24 cellular contexts compared by ENCODE assay signal in genomic region chr5:61570767-61571166, GRCh38.
"Had no signal": no experiment of that assay in that cellular context is flagged by ENCODE, and none has a peak within 500 bp of the region (broad histone marks: within the 10 kb centered on the region; RNA-seq: fewer than 3 reads in every experiment).

No MANE protein-coding gene starts in this region.

- H3K4me1 ChIP-seq: colonic mucosa, esophagus muscularis mucosa, esophagus squamous epithelium, gastrocnemius medialis, gastroesophageal sphincter had no signal

- DNase-seq: colonic mucosa; cortex of kidney; dermis blood vessel endothelial cell; dorsolateral prefrontal cortex; effector CD4-positive, alpha-beta T cell; effector CD8-positive, alpha-beta T cell; effector memory CD4-positive, alpha-beta T cell; effector memory CD8-positive, alpha-beta T cell; endodermal cell; erythroblast; esophagus squamous epithelium; foreskin fibroblast; foreskin keratinocyte; foreskin melanocyte; gastrocnemius medialis; head of caudate nucleus; heart left ventricle; heart right ventricle had no signal

- H3K9me3 ChIP-seq: colonic mucosa, esophagus muscularis mucosa, esophagus squamous epithelium, gastrocnemius medialis, gastroesophageal sphincter, heart left ventricle, heart right ventricle had no signal

- H3K9me3 Mint-ChIP-seq: dendritic cell treated with granulocyte-macrophage colony-stimulating factor and Interleukin-4, amounts not matched to agents 40 ng/mL and 50 ng/mL, for 4 days; effector memory CD8-positive, alpha-beta T cell; endodermal cell had no signal

- H3K36me3 ChIP-seq: colonic mucosa, esophagus muscularis mucosa, esophagus squamous epithelium, gastrocnemius medialis, gastroesophageal sphincter, heart left ventricle, heart right ventricle had no signal

- H3K27me3 Mint-ChIP-seq: dendritic cell treated with granulocyte-macrophage colony-stimulating factor and Interleukin-4, amounts not matched to agents 40 ng/mL and 50 ng/mL, for 4 days had no signal

- H3K4me3 Mint-ChIP-seq: dendritic cell treated with granulocyte-macrophage colony-stimulating factor and Interleukin-4, amounts not matched to agents 40 ng/mL and 50 ng/mL, for 4 days; effector memory CD8-positive, alpha-beta T cell; endodermal cell had no signal

- H3K4me3 ChIP-seq: colonic mucosa, coronary artery, dorsolateral prefrontal cortex, esophagus muscularis mucosa, esophagus squamous epithelium, gastrocnemius medialis, gastroesophageal sphincter, heart left ventricle, heart right ventricle had no signal

- H3K27ac Mint-ChIP-seq: dendritic cell treated with granulocyte-macrophage colony-stimulating factor and Interleukin-4, amounts not matched to agents 40 ng/mL and 50 ng/mL, for 4 days; effector memory CD8-positive, alpha-beta T cell; endodermal cell had no signal

- H3K27ac ChIP-seq: colonic mucosa, coronary artery, dorsolateral prefrontal cortex, epithelial cell of prostate, esophagus muscularis mucosa, esophagus squamous epithelium, foreskin keratinocyte, gastrocnemius medialis, gastroesophageal sphincter had no signal

- ATAC-seq: effector memory CD8-positive, alpha-beta T cell; esophagus mucosa; foreskin keratinocyte; gastrocnemius medialis; gastroesophageal sphincter; heart left ventricle; heart right ventricle had no signal

- H3K27me3 ChIP-seq: colonic mucosa, dorsolateral prefrontal cortex, esophagus muscularis mucosa, esophagus squamous epithelium, foreskin keratinocyte, gastrocnemius medialis, gastroesophageal sphincter, heart left ventricle had no signal
